In genomic region chr20:8946036-8946926, GRCh38 we compare ENCODE assay signal across 20 cellular contexts.
DNase-seq lines count a peak whose midpoint lies in the region; ATAC-seq and TF ChIP-seq lines count a peak whose summit lies in the region.
"Had no signal": no experiment of that assay in that cellular context is flagged by ENCODE, and none has a peak within 500 bp of the region (broad histone marks: within the 10 kb centered on the region; RNA-seq: fewer than 3 reads in every experiment).

No MANE protein-coding gene starts in this region.

- peaks cover 8% of the 10 kb centered on the region for H3K9me3 Mint-ChIP-seq in activated T-helper 17 cell treated with anti-CD3 and anti-CD28 coated beads, Interleukin-2, amount 50 U/mL, for 72 hours

- H3K4me2 ChIP-seq in osteoblast (ENCODE audit: insufficient read depth, low read length): no peak overlapping the region

- H3K36me3 Mint-ChIP-seq in activated T-helper 17 cell treated with anti-CD3 and anti-CD28 coated beads, Interleukin-2, amount 50 U/mL, for 72 hours (ENCODE audit: low read depth): no peaks in the 10 kb centered on the region

- ATAC-seq in mucosa of descending colon: peak; percentile 13
- no peak for ATAC-seq in activated T-helper 17 cell treated with anti-CD3 and anti-CD28 coated beads, Interleukin-2, amount 50 U/mL, for 72 hours (replicated peaks)

- H3K9me3 ChIP-seq in mucosa of descending colon (no peaks in the 10 kb centered on the region), osteoblast (ENCODE audit: low read depth, low read length) (no peaks in the 10 kb centered on the region)
- H3K9me3 ChIP-seq: BE2C, thyroid gland had no signal

- no peaks in the 10 kb centered on the region for H3K27me3 ChIP-seq in osteoblast (ENCODE audit: insufficient read depth, low read length)
- H3K27me3 ChIP-seq: BE2C, thyroid gland had no signal

- no peak overlapping the region for H3K4me3 Mint-ChIP-seq in activated T-helper 17 cell treated with anti-CD3 and anti-CD28 coated beads, Interleukin-2, amount 50 U/mL, for 72 hours

- no peaks in the 10 kb centered on the region for H3K79me2 ChIP-seq in osteoblast (ENCODE audit: insufficient read depth, low read length)

- intact Hi-C loops in mucosa of descending colon (cut with DNase I, micrococcal nuclease): no loop called here

- no peak overlapping the region for H3K27ac ChIP-seq in osteoblast (ENCODE audit: low read depth, low read length)
- H3K27ac ChIP-seq: GM23248, thyroid gland had no signal

- no peak overlapping the region for H2AFZ ChIP-seq in osteoblast (ENCODE audit: low read length)
- H2AFZ ChIP-seq: GM23248 had no signal

- TF ChIP-seq CTCF in fibroblast of villous mesenchyme (IDR thresholded peaks at IDR 0.05; ENCODE audit: insufficient read depth, low read depth, low read length) (no peak), mucosa of descending colon (IDR thresholded peaks at IDR 0.05) (no peak), osteoblast (IDR thresholded peaks at IDR 0.05; ENCODE audit: extremely low read depth, low read depth, low read length) (no peak)

- H3K36me3 ChIP-seq in mucosa of descending colon (ENCODE audit: low read depth) (no peaks in the 10 kb centered on the region), osteoblast (ENCODE audit: insufficient read depth, low read length) (no peaks in the 10 kb centered on the region)
- H3K36me3 ChIP-seq: BE2C, thyroid gland had no signal

- H3K4me3 ChIP-seq in fibroblast of villous mesenchyme (ENCODE audit: low read depth, low read length) (no peak overlapping the region), mucosa of descending colon (no peak overlapping the region), osteoblast (ENCODE audit: insufficient read depth, low read length) (no peak overlapping the region)
- H3K4me3 ChIP-seq: GM23248, thyroid gland had no signal

- H3K4me1 Mint-ChIP-seq in activated T-helper 17 cell treated with anti-CD3 and anti-CD28 coated beads, Interleukin-2, amount 50 U/mL, for 72 hours: no peaks in the 10 kb centered on the region

- H3K27me3 Mint-ChIP-seq in activated T-helper 17 cell treated with anti-CD3 and anti-CD28 coated beads, Interleukin-2, amount 50 U/mL, for 72 hours: no peaks in the 10 kb centered on the region

- DNase-seq in NCI-H82 (lab: John Stamatoyannopoulos, UW): peak; percentile 93
- DNase-seq in fibroblast of villous mesenchyme (ENCODE audit: low read depth): peak; percentile 81
- peak in 1 of 3 donors; percentile 12 for DNase-seq in mucosa of descending colon
- no peak for DNase-seq in NCI-H1105 (lab: John Stamatoyannopoulos, UW)
- DNase-seq in NCI-H1694 treated with DMSO at 0.1 percent for 48 hours (lab: John Stamatoyannopoulos, UW): no peak
- DNase-seq in osteoblast (ENCODE audit: insufficient read length, low spot score, missing footprints): no peak
- DNase-seq: activated CD4-positive, alpha-beta T cell treated with anti-CD3 and anti-CD28 coated beads, Interleukin-2, amount 50 U/mL, for 1 hour; activated CD8-positive, alpha-beta memory T cell treated with anti-CD3 and anti-CD28 coated beads, Interleukin-2, amount 50 U/mL, for 4 hours; BE2C; cerebellar nuclear complex; effector memory CD4-positive, alpha-beta T cell; EL; GM23248; hypothalamus; kidney; NCI-H2029; NCI-H446 treated with DMSO at 0.1 percent for 48 hours; SHP77; thyroid gland had no signal

- no peaks in the 10 kb centered on the region for H3K4me1 ChIP-seq in mucosa of descending colon (ENCODE audit: low read depth)
- no peaks in the 10 kb centered on the region for H3K4me1 ChIP-seq in osteoblast (ENCODE audit: insufficient read depth, low read length)
- H3K4me1 ChIP-seq: BE2C, thyroid gland had no signal

- H4K20me1 ChIP-seq in osteoblast (ENCODE audit: insufficient read depth, low read length): no peaks in the 10 kb centered on the region

- H3K27ac Mint-ChIP-seq in activated T-helper 17 cell treated with anti-CD3 and anti-CD28 coated beads, Interleukin-2, amount 50 U/mL, for 72 hours: no peak overlapping the region

Comparison
In these comparisons a context has a peak if more than half of its experiments do, and no peak if none do; other contexts are left out.
1. DNase-seq: peak in NCI-H82 (single experiment) and fibroblast of villous mesenchyme (single experiment); none in NCI-H1105 (single experiment), NCI-H1694 treated with DMSO at 0.1 percent for 48 hours (single experiment) and osteoblast (single experiment).